8 cellular contexts compared by ENCODE assay signal in the genomic region with DNA sequence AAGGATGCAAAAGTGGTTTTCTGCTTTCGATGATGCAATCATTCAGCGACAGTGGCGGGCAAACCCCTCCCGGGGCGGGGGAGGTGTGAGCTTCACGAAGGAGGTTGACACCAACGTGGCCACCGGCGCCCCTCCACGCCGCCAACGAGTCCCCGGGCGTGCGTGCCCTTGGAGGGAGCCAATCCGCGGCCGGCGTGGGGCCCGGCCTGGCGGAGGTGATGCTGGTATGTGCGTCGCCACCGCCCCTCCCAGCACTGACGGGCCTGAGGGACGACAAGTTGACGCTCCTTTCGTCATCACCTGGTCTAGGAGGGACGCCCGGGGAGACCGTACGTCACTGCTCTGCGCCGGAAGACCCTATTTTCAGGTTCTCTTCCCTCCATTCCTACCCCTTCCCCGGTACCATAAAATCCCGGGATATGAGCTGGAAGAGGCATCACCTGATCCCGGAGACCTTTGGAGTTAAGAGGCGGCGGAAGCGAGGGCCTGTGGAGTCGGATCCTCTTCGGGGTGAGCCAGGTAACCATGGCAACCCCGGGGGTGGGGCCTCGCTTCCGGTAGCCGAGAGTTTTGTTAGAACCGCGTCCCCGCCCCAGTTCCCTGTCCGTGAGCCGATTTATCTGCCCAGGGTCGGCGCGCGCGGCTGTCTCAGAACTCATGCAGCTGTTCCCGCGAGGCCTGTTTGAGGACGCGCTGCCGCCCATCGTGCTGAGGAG. TPM values are rescaled to one million over a fixed set of nuclear protein-coding genes. Genes with fewer than 3 reads are reported as not detected.
DNase-seq lines count a peak whose midpoint lies in the region; ATAC-seq lines count a peak whose summit lies in the region.

DXO (minus strand) TSS at position 146 of the 716 bp plus-strand sequence. CDS start 463 bp downstream, outside the sequence.

- H3K27me3 Mint-ChIP-seq in IgD-negative memory B cell, result peaks cover 2% of the 10 kb centered on the region

- peak; percentile 80 for ATAC-seq in GM21529 (IDR thresholded peaks at IDR 0.05; ENCODE audit: unreplicated experiment)

- H3K27ac ChIP-seq in epithelial cell of prostate, result peak within 1 kb of the TSS; percentile 97

- peak within 1 kb of the TSS; percentile 94 to 98 (median 97) for H3K4me3 Mint-ChIP-seq in IgD-negative memory B cell

- H3K36me3 Mint-ChIP-seq in IgD-negative memory B cell, result peaks cover 7% of the 10 kb centered on the region

- no peaks in the 10 kb centered on the region for H3K9me3 Mint-ChIP-seq in IgD-negative memory B cell

- H3K4me1 Mint-ChIP-seq in IgD-negative memory B cell, result peaks cover 0 to 23% (median 19%) of the 10 kb centered on the region in 3 donors

- H3K27ac Mint-ChIP-seq in IgD-negative memory B cell, result peak within 1 kb of the TSS; percentile 99 to 100 (median 100)

- DNase-seq in DMS 273 treated with DMSO at 0.1 percent for 48 hours (lab: John Stamatoyannopoulos, UW) (peak; percentile 95), OCI-M2 (lab: John Stamatoyannopoulos, UW; ENCODE audit: unreplicated experiment) (peak; percentile 92), activated T-cell treated with anti-CD3 and anti-CD28 coated beads for 48 hours (ENCODE audit: low read depth) (peak; percentile 98), epithelial cell of prostate (ENCODE audit: low read depth, low spot score) (peak; percentile 95), mucosa of gallbladder (ENCODE audit: low spot score) (peak; percentile 97)
- DNase-seq in stimulated activated CD8-positive, alpha-beta memory T cell treated with anti-CD3 and anti-CD28 coated beads, Interleukin-4, amount 100 ng/mL, for 4 hours (ENCODE audit: low read depth in 2 of 2, low spot score in 1 of 2), result peak; percentile 95 to 97

RNA-seq across cellular contexts. Expression of gene DXO, which starts in this region (rescaled TPM):
- 16.2 TPM for polyA plus RNA-seq in IgD-negative memory B cell
- 27.6 TPM for total RNA-seq in mucosa of gallbladder

Comparison
In these comparisons a context has a peak if more than half of its experiments do, and no peak if none do; other contexts are left out.
1. Peak in every context shown above with its lines: DNase-seq, ATAC-seq and H3K27ac ChIP-seq.